In genomic region chr5:179820483-179821297, GRCh38 we compare ENCODE assay signal across 8 cellular contexts. TPM values are rescaled to one million over a fixed set of nuclear protein-coding genes. Genes with fewer than 3 reads are reported as not detected.
DNase-seq lines count a peak whose midpoint lies in the region; ATAC-seq and TF ChIP-seq lines count a peak whose summit lies in the region.

Gene SQSTM1 (plus strand): TSS chr5:179820905. CDS start chr5:179820937, 32 bp downstream.

- peak within 1 kb of the TSS; percentile 68 for H2AFZ ChIP-seq in mammary epithelial cell (ENCODE audit: low read depth, low read length)

- H3K9ac ChIP-seq in mammary epithelial cell (ENCODE audit: insufficient read depth, low read length) (peak within 1 kb of the TSS; percentile 58), skeletal muscle tissue (ENCODE audit: low read depth in 1 of 3, low read length in 3 of 3) (peak within 1 kb of the TSS; percentile 97 to 100 (median 100))

- in situ Hi-C loops in mammary epithelial cell (cut with MboI; ENCODE audit: low sequenced_read_pairs in 2 of 2): no loop called here

- WGBS in mammary epithelial cell (ENCODE audit: low coverage, missing lambda C conversion rate): 10% methylated on average over 15 of the region's 81 CpGs

- H3K79me2 ChIP-seq in mammary epithelial cell (ENCODE audit: insufficient read depth, low read length): peaks cover 50% of the 10 kb centered on the region

- CTCF ChIA-PET in mammary epithelial cell (lab: Charles Lee; ENCODE audit: low non-redundant PET): interaction anchor here (0.8 kb wide), 1 partner anchor 25 kb away, joined by 3 read pairs; no protein-coding TSS in a partner anchor

- H3K4me3 ChIP-seq in WERI-Rb-1 (ENCODE audit: low read depth, low read length): peak within 1 kb of the TSS; percentile 67
- peak within 1 kb of the TSS; percentile 64 to 91 (median 77) for H3K4me3 ChIP-seq in mammary epithelial cell (replicated peaks in 1 of 3; ENCODE audit: insufficient read depth in 1 of 3, low read depth in 2 of 3, low read length in 3 of 3)
- H3K4me3 ChIP-seq in skeletal muscle tissue (ENCODE audit: low read length in 3 of 3): peak within 1 kb of the TSS; percentile 84 to 94 (median 93)

- H3K36me3 ChIP-seq in WERI-Rb-1 (no peaks in the 10 kb centered on the region; the same call in 1 of the 2 replicates), mammary epithelial cell (ENCODE audit: insufficient read depth, low read length) (peaks cover 17% of the 10 kb centered on the region), skeletal muscle tissue (ENCODE audit: control insufficient read depth in 3 of 3, insufficient read depth in 3 of 3, low read length in 3 of 3) (peaks cover 34 to 43% (median 39%) of the 10 kb centered on the region in 3 donors)

- ATAC-seq in HG02642 (IDR thresholded peaks at IDR 0.05; ENCODE audit: poor library complexity, unreplicated experiment): peak; percentile 47

- no peaks in the 10 kb centered on the region for H3K27me3 ChIP-seq in WERI-Rb-1 (ENCODE audit: insufficient read depth, low read depth, severe bottlenecking)
- no peaks in the 10 kb centered on the region for H3K27me3 ChIP-seq in mammary epithelial cell (ENCODE audit: insufficient read depth, low read length)
- no peaks in the 10 kb centered on the region for H3K27me3 ChIP-seq in skeletal muscle tissue (ENCODE audit: control insufficient read depth in 3 of 3, insufficient read depth in 3 of 3, low read length in 3 of 3)

- H3K4me1 ChIP-seq in mammary epithelial cell (ENCODE audit: insufficient read depth, low read length) (peaks cover 36% of the 10 kb centered on the region), skeletal muscle tissue (ENCODE audit: control insufficient read depth in 3 of 3, insufficient read depth in 3 of 3, low read length in 3 of 3) (peaks cover 61 to 72% (median 69%) of the 10 kb centered on the region in 3 donors)

- DNase-seq in NCI-H1436 (lab: John Stamatoyannopoulos, UW) (peak; percentile 55), NCI-H1436 treated with DMSO at 0.1 percent for 48 hours (lab: John Stamatoyannopoulos, UW) (no peak), NCI-H146 (lab: John Stamatoyannopoulos, UW) (peak; percentile 61), WERI-Rb-1 (peak; percentile 56), mammary epithelial cell (peak; percentile 78), iPS-NIHi11 (ENCODE audit: low spot score) (peak; percentile 88)

- TF ChIP-seq CTCF in WERI-Rb-1 (IDR thresholded peaks at IDR 0.05; ENCODE audit: low read depth, low read length) (no peak), mammary epithelial cell (conservative IDR thresholded peaks at IDR 0.05 in 1 of 2, IDR thresholded peaks at IDR 0.05 in 1 of 2; ENCODE audit: extremely low read depth in 1 of 2, insufficient read depth in 1 of 2, low read depth in 1 of 2, low read length in 2 of 2) (no peak)

- H3K27ac ChIP-seq in WERI-Rb-1: peak within 1 kb of the TSS; percentile 87
- H3K27ac ChIP-seq in mammary epithelial cell (ENCODE audit: insufficient read depth, low read depth, low read length): peak within 1 kb of the TSS; percentile 64
- peak within 1 kb of the TSS; percentile 99 for H3K27ac ChIP-seq in skeletal muscle tissue (ENCODE audit: low read depth, low read length)

- H3K4me2 ChIP-seq in mammary epithelial cell (ENCODE audit: insufficient read depth, low read depth, low read length): peak within 1 kb of the TSS; percentile 82

- dilution Hi-C loops in mammary epithelial cell (cut with HindIII; ENCODE audit: low sequenced_read_pairs): no loop called here

- no TSS peak for BruUV-seq in mammary epithelial cell (replicated peaks; lab: Mats Ljungman, UMichigan)

- intact Hi-C loops in mammary epithelial cell (cut with micrococcal nuclease): loop anchor here (1.0 kb wide), 4 partner anchors 13 to 88 kb away; partner anchors contain the start of genes MAML1 and MRNIP

- no peaks in the 10 kb centered on the region for H4K20me1 ChIP-seq in mammary epithelial cell (ENCODE audit: insufficient read depth, low read length)

- H3K9me3 ChIP-seq in WERI-Rb-1 (ENCODE audit: severe bottlenecking): no peaks in the 10 kb centered on the region
- H3K9me3 ChIP-seq in mammary epithelial cell (replicated peaks; ENCODE audit: insufficient read depth, low read length): no peaks in the 10 kb centered on the region
- H3K9me3 ChIP-seq in skeletal muscle tissue (ENCODE audit: control insufficient read depth in 3 of 3, low read length in 3 of 3): no peaks in the 10 kb centered on the region

RNA-seq across cellular contexts. Expression of gene SQSTM1, which starts in this region (rescaled TPM):
- total RNA-seq in mammary epithelial cell (100 to 1,000 TPM; 230 to 379 TPM), skeletal muscle tissue (54.8 TPM)
- polyA plus RNA-seq in mammary epithelial cell: 84.0 TPM
- 66.6 TPM for polyA minus RNA-seq in mammary epithelial cell
